Comparison of ENCODE assay signal across 8 cellular contexts in genomic region chr2:68252407-68253210, GRCh38. TPM values are rescaled to one million over a fixed set of nuclear protein-coding genes. Genes with fewer than 3 reads are reported as not detected.
DNase-seq lines count a peak whose midpoint lies in the region; ATAC-seq, FAIRE-seq and TF ChIP-seq lines count a peak whose summit lies in the region.

PPP3R1 (minus strand) TSS chr2:68252532; CDS start chr2:68252127, 405 bp downstream.

- H3K27ac ChIP-seq in KOPT-K1 (ENCODE audit: low read depth, low read length, poor library complexity, severe bottlenecking) (peak within 1 kb of the TSS; percentile 84), esophagus muscularis mucosa (replicated peaks in 1 of 4) (peak within 1 kb of the TSS; percentile 93 to 98 (median 98)), muscle layer of duodenum (ENCODE audit: low read length) (peak within 1 kb of the TSS; percentile 98)

- H3K9me3 Mint-ChIP-seq in activated T-cell treated with anti-CD3 and anti-CD28 coated beads, Interleukin-2, amount 50 U/mL, for 72 hours, result no peaks in the 10 kb centered on the region

- H3K27me3 Mint-ChIP-seq in activated T-cell treated with anti-CD3 and anti-CD28 coated beads, Interleukin-2, amount 50 U/mL, for 72 hours (ENCODE audit: low read depth), result no peaks in the 10 kb centered on the region

- intact Hi-C loops in esophagus muscularis mucosa (cut with DNase I), result loop anchor here (2.0 to 5.0 kb wide), 2 partner anchors 65 to 96 kb away; partner anchors contain the start of genes CNRIP1 and PNO1

- no peaks in the 10 kb centered on the region for H3K9me3 ChIP-seq in KOPT-K1 (ENCODE audit: insufficient read depth, low read length, poor library complexity, severe bottlenecking)
- no peaks in the 10 kb centered on the region for H3K9me3 ChIP-seq in esophagus muscularis mucosa
- H3K9me3 ChIP-seq in muscle layer of duodenum (ENCODE audit: control insufficient read depth in 1 of 2, low read length in 2 of 2), result no peaks in the 10 kb centered on the region

- H3K4me3 ChIP-seq in esophagus muscularis mucosa (peak within 1 kb of the TSS; percentile 68 to 94 (median 89)), muscle layer of duodenum (ENCODE audit: low read depth in 1 of 2, low read length in 2 of 2) (peak within 1 kb of the TSS; percentile 91 to 95)

- peak; percentile 3 for TF ChIP-seq EP300 in esophagus muscularis mucosa (IDR thresholded peaks at IDR 0.05)

- H3K27ac Mint-ChIP-seq in activated T-cell treated with anti-CD3 and anti-CD28 coated beads, Interleukin-2, amount 50 U/mL, for 72 hours, result peak within 1 kb of the TSS; percentile 96

- peak; percentile 92 for TF ChIP-seq POLR2A in esophagus muscularis mucosa (IDR thresholded peaks at IDR 0.05; ENCODE audit: low read depth)

- no peak for TF ChIP-seq CTCF in esophagus muscularis mucosa (IDR thresholded peaks at IDR 0.05)

- under 1% methylated on average over 64 of the region's 77 CpGs for WGBS in esophagus muscularis mucosa

- H3K36me3 Mint-ChIP-seq in activated T-cell treated with anti-CD3 and anti-CD28 coated beads, Interleukin-2, amount 50 U/mL, for 72 hours (ENCODE audit: insufficient read depth in 2 of 2), result peaks cover 7 to 8% of the 10 kb centered on the region in 2 donors

- H3K36me3 ChIP-seq in KOPT-K1 (ENCODE audit: insufficient read depth, low read length) (peaks cover 25% of the 10 kb centered on the region), esophagus muscularis mucosa (no peaks in the 10 kb centered on the region), muscle layer of duodenum (ENCODE audit: control insufficient read depth in 1 of 2, insufficient read depth in 2 of 2, low read length in 2 of 2) (peaks cover 0 to 9% of the 10 kb centered on the region in 2 donors)

- H3K4me1 Mint-ChIP-seq in activated T-cell treated with anti-CD3 and anti-CD28 coated beads, Interleukin-2, amount 50 U/mL, for 72 hours (ENCODE audit: low read depth), result peaks cover 31% of the 10 kb centered on the region

- H3K27me3 ChIP-seq in esophagus muscularis mucosa (no peaks in the 10 kb centered on the region), muscle layer of duodenum (ENCODE audit: low read depth, low read length) (no peaks in the 10 kb centered on the region)

- no peak for FAIRE-seq in RCC 7860 (lab: Jason Lieb, UNC)

- H3K4me1 ChIP-seq in esophagus muscularis mucosa (peaks cover 42 to 58% (median 51%) of the 10 kb centered on the region in 4 donors), muscle layer of duodenum (ENCODE audit: control insufficient read depth in 1 of 2, insufficient read depth in 2 of 2, low read length in 2 of 2) (peaks cover 24 to 27% of the 10 kb centered on the region in 2 donors)

- H3K4me3 Mint-ChIP-seq in activated T-cell treated with anti-CD3 and anti-CD28 coated beads, Interleukin-2, amount 50 U/mL, for 72 hours, result peak within 1 kb of the TSS; percentile 93 to 96

- DNase-seq in DMS53 treated with DMSO at 0.1 percent for 48 hours (lab: John Stamatoyannopoulos, UW; ENCODE audit: unreplicated experiment) (peak; percentile 85), RCC 7860 (ENCODE audit: low spot score) (peak; percentile 86), esophagus muscularis mucosa (ENCODE audit: extremely low spot score) (peak; percentile 98)
- peak; percentile 96 for DNase-seq in activated T-cell treated with anti-CD3 and anti-CD28 coated beads, Interleukin-2, amount 50 U/mL, for 72 hours
- DNase-seq in stimulated activated CD8-positive, alpha-beta memory T cell treated with anti-CD3 and anti-CD28 coated beads, Interleukin-7, amount 100 ng/mL, for 24 hours (ENCODE audit: low read depth), result peak; percentile 89

- peak; percentile 83 for ATAC-seq in GM21737 (IDR thresholded peaks at IDR 0.05; ENCODE audit: unreplicated experiment)
- peak; percentile 86 to 88 for ATAC-seq in activated T-cell treated with anti-CD3 and anti-CD28 coated beads, Interleukin-2, amount 50 U/mL, for 72 hours (replicated peaks in 1 of 2)

RNA-seq across cellular contexts. Expression of gene PPP3R1, which starts in this region (rescaled TPM):
- total RNA-seq in activated T-cell treated with anti-CD3 and anti-CD28 coated beads, Interleukin-2, amount 50 U/mL, for 72 hours, result 10 to 100 TPM; 81.1 to 83.8 TPM
- total RNA-seq in esophagus muscularis mucosa, result 10 to 100 TPM; 19.3 to 28.0 (median 25.7) TPM

Comparison
In these comparisons a context has a peak if more than half of its experiments do, and no peak if none do; other contexts are left out.
1. Peak in every context shown above with its lines: DNase-seq, ATAC-seq, H3K4me3 ChIP-seq and H3K27ac ChIP-seq.